Comparison of ENCODE assay signal across 10 cellular contexts in the genomic region with DNA sequence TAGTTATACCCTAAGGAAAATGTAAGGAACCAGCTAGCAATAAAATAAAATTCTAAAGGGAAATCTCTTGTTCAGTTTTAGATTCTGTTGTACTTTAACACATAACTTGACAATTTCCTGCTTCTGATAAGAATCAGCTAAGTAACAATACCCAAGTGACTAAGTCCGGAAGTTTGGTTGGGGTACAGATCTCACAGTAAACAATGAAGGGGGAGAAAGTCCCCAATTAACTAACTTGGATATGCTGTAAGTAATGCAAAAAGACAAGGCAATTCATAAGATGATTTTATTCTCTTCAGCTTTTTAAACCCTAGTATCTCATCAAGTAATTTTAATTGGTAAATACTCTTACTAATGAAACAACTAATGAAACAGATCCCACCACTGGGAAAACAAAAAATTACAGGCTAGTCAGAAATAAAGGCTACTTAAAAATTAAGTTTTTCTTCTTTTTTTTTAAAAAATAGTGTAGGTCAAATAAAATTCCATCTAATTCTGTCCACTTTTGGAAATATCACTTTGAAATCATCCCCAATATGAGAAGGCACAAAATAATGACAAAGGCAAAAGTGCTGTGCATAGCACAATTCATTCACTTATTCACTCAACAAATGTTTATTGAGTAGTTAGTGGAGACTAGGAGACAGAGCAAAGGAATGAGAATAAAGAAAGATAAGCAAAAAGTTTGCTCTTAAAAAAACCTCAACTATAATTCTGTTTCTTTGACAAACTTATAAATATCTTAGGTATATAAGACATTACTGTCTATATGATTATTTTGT. TPM values are rescaled to one million over a fixed set of nuclear protein-coding genes. Genes with fewer than 3 reads are reported as not detected.
DNase-seq lines count a peak whose midpoint lies in the region; ATAC-seq, FAIRE-seq and TF ChIP-seq lines count a peak whose summit lies in the region.
"Had no signal": no experiment of that assay in that cellular context is flagged by ENCODE, and none has a peak within 500 bp of the region (broad histone marks: within the 10 kb centered on the region; RNA-seq: fewer than 3 reads in every experiment).

No MANE protein-coding gene starts in this region.

- no peak for FAIRE-seq in bronchial epithelial cell (lab: Jason Lieb, UNC)

- TF ChIP-seq CTCF in heart left ventricle (IDR thresholded peaks at IDR 0.05) (no peak), bronchial epithelial cell (IDR thresholded peaks at IDR 0.05; ENCODE audit: insufficient read depth, low read length, severe bottlenecking) (no peak), transverse colon (IDR thresholded peaks at IDR 0.05) (no peak)

- no peak for TF ChIP-seq EP300 in transverse colon (IDR thresholded peaks at IDR 0.05; ENCODE audit: low read depth)

- no peaks in the 10 kb centered on the region for H3K36me3 ChIP-seq in heart left ventricle
- H3K36me3 ChIP-seq in bronchial epithelial cell (ENCODE audit: control insufficient read depth, insufficient read depth, low read length), result peaks cover 1% of the 10 kb centered on the region
- no peaks in the 10 kb centered on the region for H3K36me3 ChIP-seq in transverse colon

- intact Hi-C loops in heart left ventricle (cut with DNase I), result loop anchor here in 1 of 10 donors (10.0 kb wide), 1 partner anchor 55 kb away; a partner anchor contains a TSS
- intact Hi-C loops in cardiac septum (cut with DNase I), result no loop called here
- intact Hi-C loops in transverse colon (cut with DNase I; ENCODE audit: low total_unique reads), result no loop called here

- in situ Hi-C loops in transverse colon (cut with MboI; ENCODE audit: low pct_ligation_motif_present in 1 of 4, low pct_unique_long_range_greater_than_20kb in 1 of 4, low sequenced_read_pairs in 3 of 4), result no loop called here

- peak overlapping the region in 1 of 12 donors; percentile 21 for H3K4me3 ChIP-seq in heart left ventricle
- no peak overlapping the region for H3K4me3 ChIP-seq in bronchial epithelial cell (ENCODE audit: low read depth, low read length)
- no peak overlapping the region for H3K4me3 ChIP-seq in transverse colon

- TF ChIP-seq POLR2A in heart left ventricle (IDR thresholded peaks at IDR 0.05) (no peak), transverse colon (IDR thresholded peaks at IDR 0.05) (no peak)

- H3K27ac ChIP-seq in heart left ventricle (peak overlapping the region in 11 of 12 donors; percentile 12 to 83 (median 51)), transverse colon (peak overlapping the region in 2 of 4 donors; percentile 0 to 5)

- DNase-seq in heart left ventricle (no peak), cardiac septum (ENCODE audit: low spot score) (no peak), bronchial epithelial cell (ENCODE audit: low read depth) (peak; percentile 50), NCI-H1092 (lab: John Stamatoyannopoulos, UW) (no peak), T1000 (lab: John Stamatoyannopoulos, UW) (no peak), transverse colon (no peak)
- no peak for DNase-seq in stimulated activated naive CD8-positive, alpha-beta T cell treated with anti-CD3 and anti-CD28 coated beads, Interleukin-15, Interleukin-2, amounts not matched to agents 100 U/mL and 50 U/mL, for 24 hours
- DNase-seq: Caco-2, SIG-M5 had no signal

- WGBS in heart left ventricle, 4 donors, result 40 to 60% (median 46%) methylated on average over 1 of the region's 1 CpG
- WGBS in transverse colon (ENCODE audit: low coverage in 1 of 2), 2 donors, result 30 to 54% methylated on average over 1 of the region's 1 CpG

- peaks cover 0 to 7% (median 0%) of the 10 kb centered on the region in 12 donors for H3K9me3 ChIP-seq in heart left ventricle
- H3K9me3 ChIP-seq in transverse colon, result no peaks in the 10 kb centered on the region

- H3K27me3 ChIP-seq in heart left ventricle (no peaks in the 10 kb centered on the region), bronchial epithelial cell (ENCODE audit: control insufficient read depth, insufficient read depth, low read length) (no peaks in the 10 kb centered on the region), transverse colon (no peaks in the 10 kb centered on the region)

- ATAC-seq in heart left ventricle, result peak in 1 of 4 donors; percentile 72
- ATAC-seq in HG03457 (IDR thresholded peaks at IDR 0.05; ENCODE audit: unreplicated experiment), result peak; percentile 66
- ATAC-seq in stimulated activated naive CD8-positive, alpha-beta T cell treated with anti-CD3 and anti-CD28 coated beads, Interleukin-15, Interleukin-2, amounts not matched to agents 100 U/mL and 50 U/mL, for 24 hours, result peak; percentile 69

- H3K4me1 ChIP-seq in heart left ventricle (peaks cover 0 to 62% (median 31%) of the 10 kb centered on the region in 12 donors), transverse colon (peaks cover 0 to 34% (median 9%) of the 10 kb centered on the region in 4 donors)
- H3K4me1 ChIP-seq: Caco-2 had no signal

RNA-seq across cellular contexts. Expression of a gene that starts 37.8 kb away (rescaled TPM):
- 1 to 10 TPM in 1 of 9 donors, under 1 TPM in 8; 0.14 to 1.1 (median 0.44) TPM for total RNA-seq in heart left ventricle
- polyA plus RNA-seq in heart left ventricle, result under 1 TPM; 0.42 to 0.50 TPM
- total RNA-seq in cardiac septum, result 0.70 TPM
- 150 and 291 TPM in 2 replicates for total RNA-seq in bronchial epithelial cell
- 1 to 10 TPM in 2 of 4 donors, under 1 TPM in 1, not detected in 1; 0.27 to 1.8 (median 1.7) TPM for total RNA-seq in transverse colon

RNA-seq across cellular contexts. Expression of a gene that starts 58.0 kb away (rescaled TPM):
- total RNA-seq in heart left ventricle (10 to 100 TPM; 18.7 to 36.0 (median 23.4) TPM), cardiac septum (22.1 TPM), bronchial epithelial cell (74.4 and 81.6 TPM in 2 replicates), transverse colon (10 to 100 TPM in 3 of 4 donors, under 1 TPM in 1; 0.80 to 71.4 (median 45.2) TPM)
- polyA plus RNA-seq in heart left ventricle, result 10 to 100 TPM in 1 of 2 donors, 1 to 10 TPM in 1; 6.5 to 18.6 TPM

Comparison
In these comparisons a context has a peak if more than half of its experiments do, and no peak if none do; other contexts are left out.
1. RNA of a gene that starts 37.8 kb away (total RNA-seq): 150 to 291 TPM in bronchial epithelial cell; 0.27 to 1.8 TPM in transverse colon, 0.70 TPM in cardiac septum (single experiment) and 0.14 to 1.1 TPM in heart left ventricle; every median in the first group is over 10 times any median in the second.